In the genomic region with DNA sequence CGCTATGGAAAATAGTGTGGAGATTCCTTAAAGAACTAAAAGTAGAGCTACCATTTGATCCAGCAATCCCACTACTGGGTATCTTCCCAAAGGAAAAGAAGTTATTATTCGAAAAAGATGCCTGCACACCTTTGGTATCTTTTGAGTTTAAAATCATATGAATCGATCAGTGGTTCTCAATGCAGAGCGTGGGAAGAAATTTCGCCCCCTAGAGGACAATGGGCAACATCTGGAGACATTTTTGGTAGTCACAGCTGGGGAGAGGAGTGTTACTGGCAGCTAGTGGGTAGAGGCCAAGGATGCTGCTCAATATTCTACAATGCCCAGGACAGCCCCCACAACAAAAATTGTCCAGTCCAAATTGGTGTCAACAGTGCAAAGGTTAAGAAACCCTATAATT, we compare ENCODE assay signal across 10 cellular contexts.
DNase-seq lines count a peak whose midpoint lies in the region; ATAC-seq, FAIRE-seq and TF ChIP-seq lines count a peak whose summit lies in the region.
"Had no signal": no experiment of that assay in that cellular context is flagged by ENCODE, and none has a peak within 500 bp of the region (broad histone marks: within the 10 kb centered on the region; RNA-seq: fewer than 3 reads in every experiment).

No MANE protein-coding gene starts in this region.

- ATAC-seq in activated T-cell treated with anti-CD3 and anti-CD28 coated beads, Interleukin-2, amount 50 U/mL, for 4 hours: no peak
- ATAC-seq in HG02938 (IDR thresholded peaks at IDR 0.05; ENCODE audit: unreplicated experiment): peak; percentile 66
- ATAC-seq: activated CD4-positive, CD25-positive, alpha-beta regulatory T cell treated with anti-CD3 and anti-CD28 coated beads, Interleukin-2, amount 50 U/mL, for 24 hours had no signal

- peak; percentile 31 to 34 for DNase-seq in activated T-cell treated with anti-CD3 and anti-CD28 coated beads, Interleukin-2, amount 50 U/mL, for 48 hours
- no peak for DNase-seq in activated T-cell treated with anti-CD3 and anti-CD28 coated beads, Interleukin-2, amount 50 U/mL, for 4 hours
- DNase-seq in stimulated activated CD4-positive, alpha-beta T cell treated with anti-CD3 and anti-CD28 coated beads, Interleukin-4, amount 100 ng/mL, for 24 hours: peak; percentile 8
- DNase-seq in frontal cortex (ENCODE audit: low spot score in 2 of 2) (no peak), DMS79 (lab: John Stamatoyannopoulos, UW) (no peak), NCI-H510A (lab: John Stamatoyannopoulos, UW) (no peak)

- peak; percentile 33; the same call in 1 of the 2 replicates for TF ChIP-seq CTCF in WI38 (IDR thresholded peaks at IDR 0.05; ENCODE audit: low read depth, low read length)

- H3K36me3 Mint-ChIP-seq in activated T-cell treated with anti-CD3 and anti-CD28 coated beads, Interleukin-2, amount 50 U/mL, for 4 hours (ENCODE audit: insufficient read depth): no peaks in the 10 kb centered on the region

- no peak overlapping the region for H3K4me3 Mint-ChIP-seq in activated T-cell treated with anti-CD3 and anti-CD28 coated beads, Interleukin-2, amount 50 U/mL, for 4 hours

- H3K4me3 ChIP-seq in WI38 (ENCODE audit: low read depth, low read length): no peak overlapping the region
- H3K4me3 ChIP-seq: tibial nerve had no signal

- FAIRE-seq in frontal cortex (lab: Jason Lieb, UNC): no peak

- no peaks in the 10 kb centered on the region for H3K4me1 Mint-ChIP-seq in activated T-cell treated with anti-CD3 and anti-CD28 coated beads, Interleukin-2, amount 50 U/mL, for 4 hours (ENCODE audit: low read depth)

- no peaks in the 10 kb centered on the region for H3K9me3 Mint-ChIP-seq in activated T-cell treated with anti-CD3 and anti-CD28 coated beads, Interleukin-2, amount 50 U/mL, for 4 hours

- peaks cover 13% of the 10 kb centered on the region for H3K27me3 Mint-ChIP-seq in activated T-cell treated with anti-CD3 and anti-CD28 coated beads, Interleukin-2, amount 50 U/mL, for 4 hours (ENCODE audit: low read depth)

Comparison
In these comparisons a context has a peak if more than half of its experiments do, and no peak if none do; other contexts are left out.
1. DNase-seq: peak in activated T-cell treated with anti-CD3 and anti-CD28 coated beads, Interleukin-2, amount 50 U/mL, for 48 hours (2 of 2) and stimulated activated CD4-positive, alpha-beta T cell treated with anti-CD3 and anti-CD28 coated beads, Interleukin-4, amount 100 ng/mL, for 24 hours (single experiment); none in activated T-cell treated with anti-CD3 and anti-CD28 coated beads, Interleukin-2, amount 50 U/mL, for 4 hours (single experiment), frontal cortex (0 of 2), DMS79 (single experiment) and NCI-H510A (single experiment).